Comparison of ENCODE assay signal across 17 cellular contexts in the genomic region with DNA sequence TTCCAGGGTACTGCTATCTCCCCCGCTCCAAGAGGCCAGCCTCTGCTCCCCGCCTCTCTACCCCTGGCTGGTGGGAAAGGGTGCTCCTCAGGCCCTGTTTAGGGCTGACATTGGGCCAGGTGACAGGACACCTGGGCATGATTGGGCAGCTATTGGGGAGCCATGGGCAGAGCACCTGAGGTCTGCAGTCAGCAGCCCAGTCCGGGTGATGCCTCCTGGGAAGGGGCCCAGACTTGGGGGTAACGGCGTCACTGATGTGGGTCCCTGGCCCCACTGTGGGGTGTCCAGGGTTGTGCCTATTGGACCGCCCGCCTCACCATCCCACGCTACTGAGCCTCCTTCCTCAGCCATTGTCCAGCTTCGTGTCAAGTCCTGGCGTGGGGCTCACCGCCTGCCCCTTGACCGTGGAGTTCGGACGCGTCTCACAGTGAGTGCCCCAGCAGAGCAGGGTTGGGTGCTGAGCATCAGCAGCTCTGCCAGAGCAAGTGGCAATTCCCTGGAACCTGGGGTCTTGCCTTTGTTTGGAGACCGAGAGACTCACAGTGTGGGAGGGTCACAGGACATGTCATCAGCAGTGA. TPM values are rescaled to one million over a fixed set of nuclear protein-coding genes. Genes with fewer than 3 reads are reported as not detected.
DNase-seq lines count a peak whose midpoint lies in the region; ATAC-seq and TF ChIP-seq lines count a peak whose summit lies in the region.
"Had no signal": no experiment of that assay in that cellular context is flagged by ENCODE, and none has a peak within 500 bp of the region (broad histone marks: within the 10 kb centered on the region; RNA-seq: fewer than 3 reads in every experiment).

No MANE protein-coding gene starts in this region.

- no peaks in the 10 kb centered on the region for H3K27me3 ChIP-seq in H9 (ENCODE audit: insufficient read depth, low read length)
- H3K27me3 ChIP-seq in neuronal stem cell (ENCODE audit: control insufficient read depth in 3 of 3, insufficient read depth in 3 of 3, low read depth in 1 of 3, low read length in 3 of 3): no peaks in the 10 kb centered on the region

- H3K4me1 Mint-ChIP-seq in activated naive CD4-positive, alpha-beta T cell treated with anti-CD3 and anti-CD28 coated beads, Interleukin-2, amount 10 ng/mL, durations not matched to agents 7 days and 5 days: peaks cover 36% of the 10 kb centered on the region
- peaks cover 32 to 41% of the 10 kb centered on the region in 2 experiments for H3K4me1 Mint-ChIP-seq in H9
- peaks cover 15% of the 10 kb centered on the region for H3K4me1 Mint-ChIP-seq in glutamatergic neuron (ENCODE audit: low read depth, unreplicated experiment)
- peaks cover 49% of the 10 kb centered on the region for H3K4me1 Mint-ChIP-seq in chondrocyte (ENCODE audit: low read depth)

- peaks cover 2% of the 10 kb centered on the region; the same call in 1 of the 2 replicates for H3K4me1 ChIP-seq in H9 (ENCODE audit: insufficient read depth, low read length)
- peaks cover 10 to 21% of the 10 kb centered on the region in 2 donors for H3K4me1 ChIP-seq in neuronal stem cell (ENCODE audit: control insufficient read depth in 2 of 2, insufficient read depth in 1 of 2, low read depth in 1 of 2, low read length in 2 of 2)

- no peak overlapping the region for H3K4me3 ChIP-seq in neuronal stem cell (ENCODE audit: low read length in 2 of 2)
- H3K4me3 ChIP-seq: GM23248 had no signal

- no peak overlapping the region for H3K56ac ChIP-seq in H9 (ENCODE audit: insufficient read length, low read depth, low read length)

- H3K36me3 Mint-ChIP-seq in activated naive CD4-positive, alpha-beta T cell treated with anti-CD3 and anti-CD28 coated beads, Interleukin-2, amount 10 ng/mL, durations not matched to agents 7 days and 5 days: peaks cover 14% of the 10 kb centered on the region
- H3K36me3 Mint-ChIP-seq in H9 (ENCODE audit: insufficient read depth in 1 of 3, low read depth in 3 of 3) (peaks cover 4 to 21% (median 17%) of the 10 kb centered on the region in 3 experiments; a peak in 6 of 7 replicates), glutamatergic neuron (ENCODE audit: unreplicated experiment) (no peaks in the 10 kb centered on the region), chondrocyte (ENCODE audit: low read depth) (peaks cover 5% of the 10 kb centered on the region)

- no peak for DNase-seq in activated naive CD4-positive, alpha-beta T cell treated with anti-CD3 and anti-CD28 coated beads, Interleukin-2, amount 10 ng/mL, durations not matched to agents 7 days and 5 days
- no peak for DNase-seq in activated naive CD4-positive, alpha-beta T cell treated with Interleukin-2 at 50 U/mL for 16 hours
- DNase-seq in H9 (no peak), glutamatergic neuron (peak; percentile 11), neuronal stem cell (ENCODE audit: low spot score) (no peak), chondrocyte (ENCODE audit: low spot score) (no peak), NCI-H226 (no peak)
- DNase-seq: AML-193, GM23248, Kasumi-1, NCI-H1105 treated with DMSO at 0.1 percent for 48 hours, NCI-H187 treated with DMSO at 0.1 percent for 48 hours, NCI-H446 treated with DMSO at 0.1 percent for 48 hours, NCI-H748 treated with DMSO at 0.1 percent for 48 hours, SIG-M5 had no signal

- no peak overlapping the region for H3K18ac ChIP-seq in H9 (ENCODE audit: insufficient read length, low read depth, low read length)
- no peak overlapping the region for H3K18ac ChIP-seq in neuronal stem cell (ENCODE audit: low read length)

- H3K9me3 Mint-ChIP-seq in activated naive CD4-positive, alpha-beta T cell treated with anti-CD3 and anti-CD28 coated beads, Interleukin-2, amount 10 ng/mL, durations not matched to agents 7 days and 5 days: no peaks in the 10 kb centered on the region
- no peaks in the 10 kb centered on the region for H3K9me3 Mint-ChIP-seq in H9
- peaks cover 5% of the 10 kb centered on the region for H3K9me3 Mint-ChIP-seq in glutamatergic neuron (ENCODE audit: unreplicated experiment)
- no peaks in the 10 kb centered on the region for H3K9me3 Mint-ChIP-seq in chondrocyte (ENCODE audit: low read depth)
- H3K9me3 Mint-ChIP-seq: CD8-positive, alpha-beta T cell had no signal

- H2BK5ac ChIP-seq in H9 (ENCODE audit: insufficient read length, low read length) (no peak overlapping the region), neuronal stem cell (ENCODE audit: low read length) (no peak overlapping the region)

- peaks cover 7 to 24% of the 10 kb centered on the region in 2 donors for H3K36me3 ChIP-seq in neuronal stem cell (replicated peaks in 1 of 2; ENCODE audit: control insufficient read depth in 2 of 2, insufficient read depth in 2 of 2, low read length in 2 of 2)

- H3K4me2 ChIP-seq in H9 (ENCODE audit: insufficient read depth, insufficient read length, low read length): no peak overlapping the region
- H3K4me2 ChIP-seq in neuronal stem cell (ENCODE audit: insufficient read depth, low read length, poor library complexity, severe bottlenecking): no peak overlapping the region

- H2AFZ ChIP-seq in H9 (ENCODE audit: low read length): no peak overlapping the region
- H2AFZ ChIP-seq in neuronal stem cell (ENCODE audit: low read length): no peak overlapping the region
- H2AFZ ChIP-seq: GM23248 had no signal

- H3K4ac ChIP-seq in H9 (ENCODE audit: low read depth, low read length) (no peak overlapping the region), neuronal stem cell (ENCODE audit: low read length) (no peak overlapping the region)

- no peak overlapping the region for H4K5ac ChIP-seq in H9 (ENCODE audit: insufficient read length, low read depth, low read length)

- H2BK15ac ChIP-seq in H9 (ENCODE audit: low read depth, low read length) (no peak overlapping the region), neuronal stem cell (ENCODE audit: low read length) (no peak overlapping the region)

- peaks cover 2% of the 10 kb centered on the region; the same call in 1 of the 2 replicates for H3K79me2 ChIP-seq in H9 (ENCODE audit: insufficient read depth, low read length)

- H3K23ac ChIP-seq in H9 (ENCODE audit: insufficient read length, low read depth, low read length): no peak overlapping the region
- no peak overlapping the region for H3K23ac ChIP-seq in neuronal stem cell (ENCODE audit: low read depth, low read length, poor library complexity)

- H3K23me2 ChIP-seq in H9 (ENCODE audit: insufficient read length, low read depth, low read length, poor library complexity, severe bottlenecking): peaks cover 17% of the 10 kb centered on the region

- TF ChIP-seq CTCF in H9 (conservative IDR thresholded peaks at IDR 0.05) (no peak), glutamatergic neuron (IDR thresholded peaks at IDR 0.05; ENCODE audit: partially characterized antibody, unreplicated experiment) (no peak), chondrocyte (IDR thresholded peaks at IDR 0.05) (no peak)

- no peaks in the 10 kb centered on the region for H4K20me1 ChIP-seq in H9 (ENCODE audit: control insufficient read depth, insufficient read depth, insufficient read length)

- no CpG with 5 or more reads among the region's 16 CpGs for WGBS in H9 (ENCODE audit: extremely low coverage, insufficient read length, low lambda C conversion rate)
- WGBS in neuronal stem cell (ENCODE audit: extremely low coverage in 2 of 2, insufficient read length in 2 of 2, insufficient replicate concordance in 1 of 2), 2 donors: no CpG with 5 or more reads among the region's 16 CpGs

- no peak overlapping the region for H3K27ac Mint-ChIP-seq in activated naive CD4-positive, alpha-beta T cell treated with anti-CD3 and anti-CD28 coated beads, Interleukin-2, amount 10 ng/mL, durations not matched to agents 7 days and 5 days
- H3K27ac Mint-ChIP-seq in H9 (peak overlapping the region in 2 of 3 experiments; percentile 44 to 62; a peak in 3 of 7 replicates), glutamatergic neuron (ENCODE audit: unreplicated experiment) (no peak overlapping the region), chondrocyte (ENCODE audit: unreplicated experiment) (no peak overlapping the region)
- H3K27ac Mint-ChIP-seq: CD8-positive, alpha-beta T cell had no signal

- peak overlapping the region; percentile 18 for H3K4me3 Mint-ChIP-seq in activated naive CD4-positive, alpha-beta T cell treated with anti-CD3 and anti-CD28 coated beads, Interleukin-2, amount 10 ng/mL, durations not matched to agents 7 days and 5 days
- H3K4me3 Mint-ChIP-seq in H9: peak overlapping the region; percentile 11 to 17; a peak in 2 of 5 replicates
- H3K4me3 Mint-ChIP-seq in glutamatergic neuron (ENCODE audit: unreplicated experiment): no peak overlapping the region
- H3K4me3 Mint-ChIP-seq in chondrocyte (ENCODE audit: unreplicated experiment): no peak overlapping the region

- no peak for ATAC-seq in HG02840 (IDR thresholded peaks at IDR 0.05; ENCODE audit: low FRiP score, unreplicated experiment)
- ATAC-seq: CD8-positive, alpha-beta T cell had no signal

- H3K79me1 ChIP-seq in H9 (ENCODE audit: insufficient read depth, low read depth, low read length, poor library complexity, severe bottlenecking) (peaks cover 8% of the 10 kb centered on the region), neuronal stem cell (ENCODE audit: low read depth, low read length) (peaks cover 15% of the 10 kb centered on the region)

- H2BK12ac ChIP-seq in H9 (ENCODE audit: insufficient read length, low read depth, low read length) (no peak overlapping the region), neuronal stem cell (ENCODE audit: low read length) (no peak overlapping the region)

- no peaks in the 10 kb centered on the region for H3K9me3 ChIP-seq in H9 (ENCODE audit: control insufficient read depth, low read depth, low read length)
- H3K9me3 ChIP-seq in neuronal stem cell (replicated peaks in 1 of 2; ENCODE audit: control insufficient read depth in 2 of 2, insufficient read depth in 1 of 2, low read depth in 1 of 2, low read length in 2 of 2): no peaks in the 10 kb centered on the region

- H4K8ac ChIP-seq in H9 (replicated peaks; ENCODE audit: insufficient read length, low read depth, low read length): no peak overlapping the region
- no peak overlapping the region for H4K8ac ChIP-seq in neuronal stem cell (ENCODE audit: low read depth, low read length)

- no peak overlapping the region for H2BK120ac ChIP-seq in H9 (ENCODE audit: low read depth, low read length, poor library complexity, severe bottlenecking)
- no peak overlapping the region for H2BK120ac ChIP-seq in neuronal stem cell (ENCODE audit: low read depth, low read length)

- H3K27ac ChIP-seq in H9 (ENCODE audit: insufficient read length, low read depth, low read length): no peak overlapping the region
- no peak overlapping the region for H3K27ac ChIP-seq in neuronal stem cell (replicated peaks; ENCODE audit: low read length)
- H3K27ac ChIP-seq: GM23248 had no signal

- H3K14ac ChIP-seq in H9 (ENCODE audit: insufficient read depth, low read length) (no peak overlapping the region), neuronal stem cell (ENCODE audit: low read length) (no peak overlapping the region)

- H2BK20ac ChIP-seq in H9 (ENCODE audit: low read depth, low read length, poor library complexity, severe bottlenecking): no peak overlapping the region

- H3T11ph ChIP-seq in H9 (ENCODE audit: low read length): no peak overlapping the region

- H2AK5ac ChIP-seq in H9 (ENCODE audit: insufficient read length, low read length): no peak overlapping the region
- no peak overlapping the region for H2AK5ac ChIP-seq in neuronal stem cell (ENCODE audit: low read depth, low read length)

- no peaks in the 10 kb centered on the region for H3K27me3 Mint-ChIP-seq in activated naive CD4-positive, alpha-beta T cell treated with anti-CD3 and anti-CD28 coated beads, Interleukin-2, amount 10 ng/mL, durations not matched to agents 7 days and 5 days
- H3K27me3 Mint-ChIP-seq in H9 (ENCODE audit: low read depth): peaks cover 7% of the 10 kb centered on the region
- peaks cover 4% of the 10 kb centered on the region for H3K27me3 Mint-ChIP-seq in glutamatergic neuron (ENCODE audit: unreplicated experiment)
- H3K27me3 Mint-ChIP-seq in chondrocyte (ENCODE audit: low read depth): no peaks in the 10 kb centered on the region

- CTCF ChIA-PET in activated naive CD4-positive, alpha-beta T cell treated with anti-CD3 and anti-CD28 coated beads, Interleukin-2, amount 10 ng/mL, durations not matched to agents 7 days and 5 days (lab: Charles Lee): no interaction called here

- H3K9ac ChIP-seq in H9 (ENCODE audit: extremely low read depth, insufficient read length, low read length): no peak overlapping the region
- H3K9ac ChIP-seq in neuronal stem cell (ENCODE audit: low read depth, low read length, poor library complexity): peak overlapping the region; percentile 67
- H3K9ac ChIP-seq: GM23248 had no signal

- H4K91ac ChIP-seq in H9 (ENCODE audit: insufficient read length, low read depth, low read length): no peak overlapping the region
- H4K91ac ChIP-seq in neuronal stem cell (ENCODE audit: low read depth, low read length, poor library complexity): no peak overlapping the region

RNA-seq across cellular contexts. Expression of a gene that starts 2.8 kb away (rescaled TPM):
- 51.5 and 60.0 TPM in 2 replicates for total RNA-seq in H9 (2021)
- 67.5 TPM for total RNA-seq in glutamatergic neuron (ENCODE audit: unreplicated experiment)
- polyA plus RNA-seq in neuronal stem cell (2013, experiment 1 of 2): 45.2 TPM
- polyA plus RNA-seq in neuronal stem cell (2013, experiment 2 of 2): 42.6 TPM
- 47.2 to 55.0 TPM (median 52.3 TPM) in 3 replicates for total RNA-seq in chondrocyte

RNA-seq across cellular contexts. Expression of a gene that starts 9.8 kb away (rescaled TPM):
- total RNA-seq in H9 (2021) (0.81 and 0.86 TPM in 2 replicates), glutamatergic neuron (ENCODE audit: unreplicated experiment) (58.7 TPM), chondrocyte (0.20 to 0.67 TPM (median 0.41 TPM) in 3 replicates)
- 2.6 TPM for polyA plus RNA-seq in neuronal stem cell (2013, experiment 1 of 2)
- polyA plus RNA-seq in neuronal stem cell (2013, experiment 2 of 2): 2.7 TPM
- total RNA-seq: CD8-positive, alpha-beta T cell had no signal

RNA-seq across cellular contexts. Expression of a gene that starts 18.0 kb away (rescaled TPM):
- total RNA-seq in H9 (2021) (51.9 and 54.6 TPM in 2 replicates), glutamatergic neuron (ENCODE audit: unreplicated experiment) (93.9 TPM), chondrocyte (15.6 to 24.4 TPM (median 16.0 TPM) in 3 replicates)
- 26.6 TPM for polyA plus RNA-seq in neuronal stem cell (2013, experiment 1 of 2)
- 26.0 TPM for polyA plus RNA-seq in neuronal stem cell (2013, experiment 2 of 2)

RNA-seq across cellular contexts. Expression of a gene that starts 25.0 kb away (rescaled TPM):
- 25.3 and 26.6 TPM in 2 replicates for total RNA-seq in H9 (2021)
- total RNA-seq in glutamatergic neuron (ENCODE audit: unreplicated experiment): 37.0 TPM
- 30.8 TPM for polyA plus RNA-seq in neuronal stem cell (2013, experiment 1 of 2)
- polyA plus RNA-seq in neuronal stem cell (2013, experiment 2 of 2): 31.2 TPM
- 12.5 to 14.9 TPM (median 12.8 TPM) in 3 replicates for total RNA-seq in chondrocyte

RNA-seq across cellular contexts. Expression of a gene that starts 29.7 kb away (rescaled TPM):
- total RNA-seq in H9 (2021) (2,138 and 2,312 TPM in 2 replicates), glutamatergic neuron (ENCODE audit: unreplicated experiment) (997 TPM), chondrocyte (1,144 to 1,291 TPM (median 1,171 TPM) in 3 replicates)
- polyA plus RNA-seq in neuronal stem cell (2013, experiment 1 of 2): 5,165 TPM
- polyA plus RNA-seq in neuronal stem cell (2013, experiment 2 of 2): 5,448 TPM

Comparison
In these comparisons a context has a peak if more than half of its experiments do, and no peak if none do; other contexts are left out.
1. H3K27ac Mint-ChIP-seq: peak in H9 (2 of 3); none in activated naive CD4-positive, alpha-beta T cell treated with anti-CD3 and anti-CD28 coated beads, Interleukin-2, amount 10 ng/mL, durations not matched to agents 7 days and 5 days (single experiment), glutamatergic neuron (single experiment) and chondrocyte (single experiment).
2. H3K4me3 Mint-ChIP-seq: peak in activated naive CD4-positive, alpha-beta T cell treated with anti-CD3 and anti-CD28 coated beads, Interleukin-2, amount 10 ng/mL, durations not matched to agents 7 days and 5 days (single experiment) and H9 (2 of 2); none in glutamatergic neuron (single experiment) and chondrocyte (single experiment).
3. RNA of a gene that starts 9.8 kb away (total RNA-seq): 58.7 TPM in glutamatergic neuron (single experiment); 0.81 to 0.86 TPM in H9 and 0.20 to 0.67 TPM in chondrocyte; every median in the first group is over 10 times any median in the second.